Comparison of ENCODE assay signal across 33 cellular contexts in genomic region chr13:25807562-25807961, GRCh38.
"Had no signal": no experiment of that assay in that cellular context is flagged by ENCODE, and none has a peak within 500 bp of the region (broad histone marks: within the 10 kb centered on the region; RNA-seq: fewer than 3 reads in every experiment).

No MANE protein-coding gene starts in this region.

- H3K27me3 ChIP-seq: MG63, SJSA1 had no signal

- ATAC-seq: Panc1 had no signal

- H3K27ac ChIP-seq: PC-9, RWPE1, SJSA1 had no signal

- H3K4me3 ChIP-seq: MG63, PC-9, SJSA1 had no signal

- H3K9ac ChIP-seq: KMS-11, SK-N-SH had no signal

- DNase-seq: Karpas-422, KBM-7, MG63, NCI-H1048, NCI-H1092 treated with DMSO at 0.1 percent for 48 hours, NCI-H1105 treated with DMSO at 0.1 percent for 48 hours, NCI-H1417, NCI-H1436, NCI-H146, NCI-H1694, NCI-H187, NCI-H1930, NCI-H2029 treated with DMSO at 0.1 percent for 48 hours, NCI-H2081 treated with DMSO at 0.1 percent for 48 hours, NCI-H2107, NCI-H2171, NCI-H226, NCI-H446 treated with DMSO at 0.1 percent for 48 hours, NCI-H510A, NCI-H524, NCI-H526, NCI-H69, NCI-H748 treated with DMSO at 0.1 percent for 48 hours, NCI-H82, PC-9, Right ventricle myocardium superior, SHP77 treated with DMSO at 0.1 percent for 48 hours, SK-N-SH, SW 1271 had no signal

- H3K36me3 ChIP-seq: MG63, SJSA1 had no signal

- H3K9me3 ChIP-seq: MG63, SJSA1, SK-N-SH had no signal
